In genomic region chr12:12087693-12088034, GRCh38 we compare ENCODE assay signal across 16 cellular contexts. TPM values are rescaled to one million over a fixed set of nuclear protein-coding genes. Genes with fewer than 3 reads are reported as not detected.
DNase-seq lines count a peak whose midpoint lies in the region; ATAC-seq, FAIRE-seq and TF ChIP-seq lines count a peak whose summit lies in the region.
"Had no signal": no experiment of that assay in that cellular context is flagged by ENCODE, and none has a peak within 500 bp of the region (broad histone marks: within the 10 kb centered on the region; RNA-seq: fewer than 3 reads in every experiment).

No MANE protein-coding gene starts in this region.

- H4K5ac ChIP-seq in mesendoderm (ENCODE audit: low read length), result no peak overlapping the region

- H3K23ac ChIP-seq in mesendoderm (ENCODE audit: low read length), result peak overlapping the region; percentile 51

- H3K4me1 Mint-ChIP-seq in astrocyte (ENCODE audit: low read depth, unreplicated experiment), result peaks cover 16% of the 10 kb centered on the region
- H3K4me1 Mint-ChIP-seq in progenitor cell of endocrine pancreas (ENCODE audit: low read depth), result peaks cover 14% of the 10 kb centered on the region
- H3K4me1 Mint-ChIP-seq: CD14-positive monocyte had no signal

- WGBS in mesendoderm (ENCODE audit: extremely low coverage, insufficient coverage, low lambda C conversion rate), result no CpG with 5 or more reads among the region's 2 CpGs

- H3K36me3 Mint-ChIP-seq in astrocyte (ENCODE audit: low read depth, unreplicated experiment) (peaks cover 2% of the 10 kb centered on the region), progenitor cell of endocrine pancreas (ENCODE audit: insufficient read depth) (peaks cover 9% of the 10 kb centered on the region)
- H3K36me3 Mint-ChIP-seq: CD14-positive monocyte had no signal

- no peak overlapping the region for H3K4me3 ChIP-seq in HUES6 (ENCODE audit: low read depth, low read length)
- no peak overlapping the region for H3K4me3 ChIP-seq in astrocyte (ENCODE audit: insufficient read depth, low read depth, low read length)
- no peak overlapping the region for H3K4me3 ChIP-seq in mesendoderm (ENCODE audit: low read length)
- H3K4me3 ChIP-seq: MG63, SJSA1 had no signal

- peak overlapping the region; percentile 20 for H3K27ac Mint-ChIP-seq in astrocyte (ENCODE audit: unreplicated experiment)
- peak overlapping the region; percentile 77 for H3K27ac Mint-ChIP-seq in progenitor cell of endocrine pancreas

- no peaks in the 10 kb centered on the region for H3K79me1 ChIP-seq in mesendoderm (ENCODE audit: low read length)

- H2BK5ac ChIP-seq in mesendoderm (ENCODE audit: low read length), result no peak overlapping the region

- ATAC-seq in GM19324 (IDR thresholded peaks at IDR 0.05; ENCODE audit: low FRiP score, unreplicated experiment), result no peak

- DNase-seq in astrocyte (ENCODE audit: low read depth) (no peak), mesendoderm (no peak), progenitor cell of endocrine pancreas (ENCODE audit: low spot score, unreplicated experiment) (no peak), NCI-H774 (lab: John Stamatoyannopoulos, UW) (no peak)
- no peak for DNase-seq in stimulated activated CD4-positive, alpha-beta T cell treated with anti-CD3 and anti-CD28 coated beads, Interleukin-15, amount 100 ng/mL, for 24 hours
- DNase-seq: ACHN, AML-193, EL, Karpas-422, MG63, NCI-H187 treated with DMSO at 0.1 percent for 48 hours, NCI-H82 had no signal

- H2BK120ac ChIP-seq in mesendoderm (ENCODE audit: low read depth, low read length), result no peak overlapping the region

- H3K4me2 ChIP-seq in astrocyte (ENCODE audit: low read length), result no peak overlapping the region
- H3K4me2 ChIP-seq in mesendoderm (ENCODE audit: low read length), result no peak overlapping the region

- H3K79me2 ChIP-seq in astrocyte (ENCODE audit: insufficient read depth, low read length) (no peaks in the 10 kb centered on the region), mesendoderm (ENCODE audit: control insufficient read depth, insufficient read depth, low read length) (no peaks in the 10 kb centered on the region)

- H3K36me3 ChIP-seq in HUES6 (ENCODE audit: control insufficient read depth, insufficient read depth, low read length) (no peaks in the 10 kb centered on the region), astrocyte (ENCODE audit: insufficient read depth, low read length) (no peaks in the 10 kb centered on the region), mesendoderm (ENCODE audit: control insufficient read depth, insufficient read depth, low read length) (no peaks in the 10 kb centered on the region)
- H3K36me3 ChIP-seq: MG63, SJSA1 had no signal

- no peaks in the 10 kb centered on the region for H3K27me3 Mint-ChIP-seq in astrocyte (ENCODE audit: low read depth, unreplicated experiment)
- H3K27me3 Mint-ChIP-seq in progenitor cell of endocrine pancreas, result no peaks in the 10 kb centered on the region

- H3K4ac ChIP-seq in mesendoderm (ENCODE audit: low read depth, low read length), result no peak overlapping the region

- no peak overlapping the region for H4K8ac ChIP-seq in mesendoderm (ENCODE audit: low read depth, low read length)

- H2AFZ ChIP-seq in astrocyte (ENCODE audit: low read depth, low read length), result no peak overlapping the region

- H3K4me3 Mint-ChIP-seq in astrocyte (ENCODE audit: unreplicated experiment), result no peak overlapping the region
- no peak overlapping the region for H3K4me3 Mint-ChIP-seq in progenitor cell of endocrine pancreas (ENCODE audit: low read depth)
- H3K4me3 Mint-ChIP-seq: CD14-positive monocyte had no signal

- H3K4me1 ChIP-seq in HUES6 (ENCODE audit: control insufficient read depth, insufficient read depth, low read length) (peaks cover 39% of the 10 kb centered on the region), astrocyte (ENCODE audit: insufficient read depth, low read length) (peaks cover 8% of the 10 kb centered on the region), mesendoderm (ENCODE audit: control insufficient read depth, low read depth, low read length) (peaks cover 12% of the 10 kb centered on the region)

- no peaks in the 10 kb centered on the region for H3K27me3 ChIP-seq in HUES6 (ENCODE audit: control insufficient read depth, insufficient read depth, low read length)
- peaks cover 2% of the 10 kb centered on the region for H3K27me3 ChIP-seq in astrocyte (ENCODE audit: insufficient read depth, low read length)
- no peaks in the 10 kb centered on the region for H3K27me3 ChIP-seq in mesendoderm (ENCODE audit: insufficient read depth, low read length, poor library complexity)
- H3K27me3 ChIP-seq: MG63, SJSA1 had no signal

- no peaks in the 10 kb centered on the region for H4K20me1 ChIP-seq in astrocyte (ENCODE audit: insufficient read depth, low read length)

- H3K9me3 Mint-ChIP-seq in astrocyte (ENCODE audit: unreplicated experiment) (no peaks in the 10 kb centered on the region), progenitor cell of endocrine pancreas (ENCODE audit: low read depth) (peaks cover 5% of the 10 kb centered on the region)

- no peak overlapping the region for H3K18ac ChIP-seq in mesendoderm (ENCODE audit: low read length)

- H2AK5ac ChIP-seq in mesendoderm (ENCODE audit: low read length), result no peak overlapping the region

- no peak overlapping the region for H3K56ac ChIP-seq in mesendoderm (ENCODE audit: low read length)

- H3K9ac ChIP-seq in HUES6 (ENCODE audit: low read length) (no peak overlapping the region), astrocyte (ENCODE audit: low read length) (no peak overlapping the region), mesendoderm (ENCODE audit: low read length) (no peak overlapping the region)

- no peak overlapping the region for H2BK15ac ChIP-seq in mesendoderm (replicated peaks; ENCODE audit: low read depth)

- no peak for TF ChIP-seq CTCF in astrocyte (IDR thresholded peaks at IDR 0.05; ENCODE audit: insufficient read depth, low read depth, low read length)
- TF ChIP-seq CTCF in progenitor cell of endocrine pancreas (IDR thresholded peaks at IDR 0.05; ENCODE audit: unreplicated experiment), result no peak

- H3K27ac ChIP-seq in HUES6 (ENCODE audit: low read depth, low read length) (peak overlapping the region; percentile 63), astrocyte (ENCODE audit: low read depth, low read length) (no peak overlapping the region), mesendoderm (ENCODE audit: low read depth, low read length) (no peak overlapping the region)
- H3K27ac ChIP-seq: SJSA1 had no signal

- H3K9me3 ChIP-seq in HUES6 (ENCODE audit: control insufficient read depth, insufficient read depth, low read depth, low read length) (no peaks in the 10 kb centered on the region), astrocyte (ENCODE audit: insufficient read depth, low read depth, low read length) (no peaks in the 10 kb centered on the region)
- H3K9me3 ChIP-seq: MG63, SJSA1 had no signal

- no peak for FAIRE-seq in astrocyte (lab: Jason Lieb, UNC)

RNA-seq across cellular contexts. Expression of gene BCL2L14, which starts 16.9 kb away (rescaled TPM):
- total RNA-seq in astrocyte (not detected in 2 replicates), progenitor cell of endocrine pancreas (1.1 and 1.4 TPM in 2 replicates)
- 1.7 TPM for polyA plus RNA-seq in mesendoderm (2013, experiment 1 of 2)
- polyA plus RNA-seq in mesendoderm (2013, experiment 2 of 2), result 1.7 TPM
- total RNA-seq: SJSA1 had no signal
- polyA plus RNA-seq: CD14-positive monocyte had no signal
